Comparison of ENCODE assay signal across 8 cellular contexts in the genomic region with DNA sequence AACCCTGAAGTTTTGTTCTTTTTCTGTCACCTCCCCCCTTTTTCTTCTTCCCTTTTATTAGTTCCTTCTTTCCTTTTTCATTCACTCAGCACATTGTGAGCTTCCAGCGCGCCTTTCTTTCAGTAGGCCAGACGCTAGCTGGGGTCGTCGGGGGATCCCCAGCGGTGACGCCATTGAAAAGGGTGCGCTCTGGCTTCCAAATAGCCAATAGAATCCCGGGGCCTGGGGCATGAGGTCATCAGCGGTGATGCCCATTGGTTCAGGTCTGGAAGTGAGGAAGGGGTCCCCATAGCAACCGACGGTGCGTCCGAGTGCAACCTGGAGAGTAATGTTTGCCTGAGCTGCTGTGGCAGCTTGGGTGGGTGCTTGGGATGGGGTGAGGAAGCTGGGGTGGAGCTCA. TPM values are rescaled to one million over a fixed set of nuclear protein-coding genes. Genes with fewer than 3 reads are reported as not detected.
DNase-seq lines count a peak whose midpoint lies in the region; ATAC-seq and TF ChIP-seq lines count a peak whose summit lies in the region.
"Had no signal": no experiment of that assay in that cellular context is flagged by ENCODE, and none has a peak within 500 bp of the region (broad histone marks: within the 10 kb centered on the region; RNA-seq: fewer than 3 reads in every experiment).

No MANE protein-coding gene starts in this region.

- CTCF ChIA-PET in activated CD8-positive, alpha-beta T cell treated with anti-CD3 and anti-CD28 coated beads for 36 hours (lab: Charles Lee) = interaction anchor here (0.8 to 23.5 kb wide), 7 partner anchors 9 to 96 kb away, joined by 3 to 278 read pairs (median 4); a partner anchor contains a TSS

- no peak overlapping the region for H3K27ac Mint-ChIP-seq in activated CD8-positive, alpha-beta T cell treated with anti-CD3 and anti-CD28 coated beads for 36 hours

- TF ChIP-seq CTCF in ovary (IDR thresholded peaks at IDR 0.05) = no peak
- no peak for TF ChIP-seq CTCF in activated CD8-positive, alpha-beta T cell treated with anti-CD3 and anti-CD28 coated beads for 36 hours (IDR thresholded peaks at IDR 0.05)

- H3K9me3 ChIP-seq in esophagus (ENCODE audit: control insufficient read depth in 2 of 2, insufficient read depth in 1 of 2, low read depth in 1 of 2, low read length in 1 of 2) (no peaks in the 10 kb centered on the region), ovary (no peaks in the 10 kb centered on the region)

- intact Hi-C loops in ovary (cut with DNase I) = loop anchor here in 1 of 4 donors (10.0 kb wide), 1 partner anchor 587 kb away; no protein-coding TSS in a partner anchor
- intact Hi-C loops in activated CD8-positive, alpha-beta T cell treated with anti-CD3 and anti-CD28 coated beads for 36 hours (cut with micrococcal nuclease) = no loop called here

- no peaks in the 10 kb centered on the region for H3K27me3 Mint-ChIP-seq in activated CD8-positive, alpha-beta T cell treated with anti-CD3 and anti-CD28 coated beads for 36 hours

- no peak overlapping the region for H3K4me3 Mint-ChIP-seq in activated CD8-positive, alpha-beta T cell treated with anti-CD3 and anti-CD28 coated beads for 36 hours

- H3K4me3 ChIP-seq in esophagus (ENCODE audit: low read depth in 1 of 2, low read length in 2 of 2) (no peak overlapping the region), ovary (no peak overlapping the region)

- H3K4me1 ChIP-seq in esophagus (ENCODE audit: control insufficient read depth in 2 of 2, insufficient read depth in 2 of 2, low read length in 1 of 2) = peaks cover 2 to 18% of the 10 kb centered on the region in 2 donors
- peaks cover 4% of the 10 kb centered on the region for H3K4me1 ChIP-seq in ovary (ENCODE audit: insufficient read depth)

- no peaks in the 10 kb centered on the region for H3K9me3 Mint-ChIP-seq in activated CD8-positive, alpha-beta T cell treated with anti-CD3 and anti-CD28 coated beads for 36 hours

- ATAC-seq in activated CD8-positive, alpha-beta T cell treated with anti-CD3 and anti-CD28 coated beads for 36 hours = no peak
- no peak for ATAC-seq in GM21723 (IDR thresholded peaks at IDR 0.05; ENCODE audit: unreplicated experiment)

- no peak for TF ChIP-seq EP300 in ovary (IDR thresholded peaks at IDR 0.05)

- H3K27ac ChIP-seq in esophagus (ENCODE audit: low read depth in 2 of 2, low read length in 1 of 2) = peak overlapping the region; percentile 87 to 94
- H3K27ac ChIP-seq in ovary = peak overlapping the region; percentile 70 to 77

- TF ChIP-seq POLR2A in ovary (IDR thresholded peaks at IDR 0.05) = no peak

- DNase-seq in DMS153 treated with DMSO at 0.1 percent for 48 hours (lab: John Stamatoyannopoulos, UW; ENCODE audit: unreplicated experiment) (peak; percentile 73), NCI-H146 (lab: John Stamatoyannopoulos, UW) (peak; percentile 58), ovary (no peak)
- no peak for DNase-seq in activated CD8-positive, alpha-beta T cell treated with anti-CD3 and anti-CD28 coated beads for 36 hours
- no peak for DNase-seq in stimulated activated CD4-positive, alpha-beta T cell treated with anti-CD3 and anti-CD28 coated beads, Interleukin-4, amount 100 ng/mL, for 4 hours
- DNase-seq: activated CD8-positive, alpha-beta memory T cell treated with anti-CD3 and anti-CD28 coated beads, Interleukin-2, amount 50 U/mL, for 48 hours had no signal

- H3K36me3 Mint-ChIP-seq in activated CD8-positive, alpha-beta T cell treated with anti-CD3 and anti-CD28 coated beads for 36 hours (ENCODE audit: low read depth) = peaks cover 3% of the 10 kb centered on the region

- 64 to 69% methylated on average over 14 of the region's 14 CpGs for WGBS in esophagus, 2 donors
- WGBS in ovary, 3 donors = 48 to 69% (median 57%) methylated on average over 14 of the region's 14 CpGs

- POLR2A ChIA-PET in activated CD8-positive, alpha-beta T cell treated with anti-CD3 and anti-CD28 coated beads for 36 hours (lab: Charles Lee) = interaction anchor here (1.7 kb wide), 1 partner anchor 101 kb away, joined by 5 read pairs; a partner anchor contains a TSS

- peaks cover 0 to 13% of the 10 kb centered on the region in 2 donors for H3K36me3 ChIP-seq in esophagus (ENCODE audit: control insufficient read depth in 2 of 2, insufficient read depth in 2 of 2, low read length in 1 of 2)
- no peaks in the 10 kb centered on the region for H3K36me3 ChIP-seq in ovary

- H3K27me3 ChIP-seq in esophagus (ENCODE audit: control insufficient read depth in 1 of 2, insufficient read depth in 2 of 2, low read length in 2 of 2) (no peaks in the 10 kb centered on the region), ovary (no peaks in the 10 kb centered on the region)

- H3K4me1 Mint-ChIP-seq in activated CD8-positive, alpha-beta T cell treated with anti-CD3 and anti-CD28 coated beads for 36 hours (ENCODE audit: low read depth) = peaks cover 21% of the 10 kb centered on the region

RNA-seq across cellular contexts. Expression of a gene that starts 6.9 kb away (rescaled TPM):
- polyA plus RNA-seq in esophagus = 10 to 100 TPM; 16.3 to 21.7 TPM
- total RNA-seq in ovary = 1 to 10 TPM; 1.3 to 3.7 (median 2.4) TPM
- polyA plus RNA-seq in ovary = 1 to 10 TPM; 1.6 to 2.1 TPM
- total RNA-seq in activated CD8-positive, alpha-beta T cell treated with anti-CD3 and anti-CD28 coated beads for 36 hours = 1 to 10 TPM; 5.1 to 8.6 TPM

RNA-seq across cellular contexts. Expression of a gene that starts 8.2 kb away (rescaled TPM):
- polyA plus RNA-seq in esophagus (10 to 100 TPM; 14.7 to 16.2 TPM), ovary (10 to 100 TPM in 1 of 2 donors, 1 to 10 TPM in 1; 7.3 to 10.6 TPM)
- 10 to 100 TPM in 5 of 7 donors, 1 to 10 TPM in 2; 8.6 to 14.1 (median 12.2) TPM for total RNA-seq in ovary
- total RNA-seq in activated CD8-positive, alpha-beta T cell treated with anti-CD3 and anti-CD28 coated beads for 36 hours = 1 to 10 TPM; 7.1 to 7.8 TPM

RNA-seq across cellular contexts. Expression of a gene that starts 20.6 kb away (rescaled TPM):
- 100 to 1,000 TPM; 122 to 222 TPM for polyA plus RNA-seq in esophagus
- 100 to 1,000 TPM in 1 of 7 donors, 10 to 100 TPM in 6; 34.8 to 149 (median 67.8) TPM for total RNA-seq in ovary
- polyA plus RNA-seq in ovary = 10 to 100 TPM; 17.0 to 61.7 TPM
- 10 to 100 TPM; 36.4 to 37.2 TPM for total RNA-seq in activated CD8-positive, alpha-beta T cell treated with anti-CD3 and anti-CD28 coated beads for 36 hours

RNA-seq across cellular contexts. Expression of a gene that starts 38.1 kb away (rescaled TPM):
- polyA plus RNA-seq in esophagus = under 1 TPM; 0.14 to 0.29 TPM
- total RNA-seq in ovary = under 1 TPM in 4 of 7 donors, not detected in 3; 0.22 to 0.80 (median 0.51) TPM
- under 1 TPM in 1 of 2 donors, not detected in 1; 0.06 TPM for polyA plus RNA-seq in ovary
- not detected for total RNA-seq in activated CD8-positive, alpha-beta T cell treated with anti-CD3 and anti-CD28 coated beads for 36 hours

RNA-seq across cellular contexts. Expression of a gene that starts 38.1 kb away (rescaled TPM):
- polyA plus RNA-seq in esophagus (10 to 100 TPM in 1 of 2 donors, 1 to 10 TPM in 1; 1.7 to 10.1 TPM), ovary (1 to 10 TPM in 1 of 2 donors, under 1 TPM in 1; 0.17 to 1.1 TPM)
- 1 to 10 TPM in 4 of 7 donors, under 1 TPM in 2, not detected in 1; 0.45 to 1.4 (median 1.2) TPM for total RNA-seq in ovary
- total RNA-seq in activated CD8-positive, alpha-beta T cell treated with anti-CD3 and anti-CD28 coated beads for 36 hours = under 1 TPM; 0.20 to 0.36 TPM

Comparison
In these comparisons a context has a peak if more than half of its experiments do, and no peak if none do; other contexts are left out.
1. DNase-seq: peak in DMS153 treated with DMSO at 0.1 percent for 48 hours (single experiment) and NCI-H146 (single experiment); none in ovary (0 of 5), activated CD8-positive, alpha-beta T cell treated with anti-CD3 and anti-CD28 coated beads for 36 hours (single experiment) and stimulated activated CD4-positive, alpha-beta T cell treated with anti-CD3 and anti-CD28 coated beads, Interleukin-4, amount 100 ng/mL, for 4 hours (0 of 2).